Comparison of ENCODE assay signal across 8 cellular contexts in genomic region chr6:79232696-79233462, GRCh38. TPM values are rescaled to one million over a fixed set of nuclear protein-coding genes. Genes with fewer than 3 reads are reported as not detected.
DNase-seq lines count a peak whose midpoint lies in the region; FAIRE-seq and TF ChIP-seq lines count a peak whose summit lies in the region.

No MANE protein-coding gene starts in this region.

- H3K14ac ChIP-seq in H1 (ENCODE audit: insufficient read length): no peak overlapping the region

- TF ChIP-seq CTCF in OCI-LY1 (IDR thresholded peaks at IDR 0.05; ENCODE audit: low read length) (no peak), H1 (IDR thresholded peaks at IDR 0.05; ENCODE audit: control extremely low read depth in 1 of 3, insufficient read depth in 1 of 3, low read depth in 1 of 3, low read length in 3 of 3) (no peak)

- no peak overlapping the region for H2BK15ac ChIP-seq in H1 (ENCODE audit: low read length)

- WGBS in H1 (ENCODE audit: extremely low coverage in 1 of 2, insufficient coverage in 1 of 2, insufficient read length in 1 of 2, insufficient replicate concordance in 2 of 2, low coverage in 1 of 2, low lambda C conversion rate in 2 of 2, missing lambda C conversion rate in 1 of 2), 2 experiments: 92% methylated on average over 6 of the region's 6 CpGs; no CpG with 5 or more reads in 1 of the 2 experiments

- no peaks in the 10 kb centered on the region; the same call in 1 of the 2 replicates for H3K79me1 ChIP-seq in H1 (ENCODE audit: low read depth, low read length)

- no peak overlapping the region for H4K91ac ChIP-seq in H1 (replicated peaks; ENCODE audit: insufficient read length, low read length)

- POLR2A ChIA-PET in CD4-positive, alpha-beta memory T cell (lab: Charles Lee; ENCODE audit: partially characterized antibody): interaction anchor here (0.5 to 4.3 kb wide), 3 partner anchors 156 to 366 kb away, joined by 3 to 26 read pairs (median 3); partner anchors contain the start of genes IRAK1BP1 and PHIP
- POLR2A ChIA-PET in H1 (lab: Charles Lee; ENCODE audit: partially characterized antibody): interaction anchor here (1.4 to 2.2 kb wide), 2 partner anchors 15 to 168 kb away, joined by 3 to 9 read pairs; no protein-coding TSS in a partner anchor

- H3K79me2 ChIP-seq in OCI-LY1 (ENCODE audit: insufficient read depth, low read length) (peaks cover 53% of the 10 kb centered on the region), H1 (ENCODE audit: control insufficient read depth in 1 of 2, insufficient read depth in 2 of 2, low read length in 2 of 2) (peaks cover 5 to 64% of the 10 kb centered on the region in 2 experiments; a peak in 3 of 4 replicates)

- no peaks in the 10 kb centered on the region for H4K20me1 ChIP-seq in OCI-LY1 (ENCODE audit: insufficient read depth, low read length)
- H4K20me1 ChIP-seq in H1 (replicated peaks in 1 of 2; ENCODE audit: control insufficient read depth in 1 of 2, insufficient read depth in 2 of 2, low read length in 2 of 2): peaks cover 6% of the 10 kb centered on the region in 2 experiments

- peaks cover 20% of the 10 kb centered on the region for H3K4me1 ChIP-seq in CD4-positive, alpha-beta memory T cell (ENCODE audit: insufficient read depth, low read length)
- H3K4me1 ChIP-seq in OCI-LY1 (ENCODE audit: insufficient read depth, low read length, severe bottlenecking) (peaks cover 26% of the 10 kb centered on the region), H1 (replicated peaks in 1 of 4; ENCODE audit: control insufficient read depth in 3 of 4, insufficient read depth in 4 of 4, low read length in 3 of 4) (peaks cover 0 to 6% (median 2%) of the 10 kb centered on the region in 4 experiments; a peak in 4 of 7 replicates), neuron (ENCODE audit: insufficient read depth, low read length) (peaks cover 3% of the 10 kb centered on the region)

- H3F3A ChIP-seq in OCI-LY1 (ENCODE audit: insufficient read depth, low read length): no peaks in the 10 kb centered on the region

- H3K56ac ChIP-seq in H1 (replicated peaks; ENCODE audit: insufficient read length, low read depth, low read length): no peak overlapping the region

- peaks cover 2 to 8% of the 10 kb centered on the region in 2 donors for H3K36me3 Mint-ChIP-seq in CD4-positive, alpha-beta memory T cell

- peak overlapping the region in 6 of 7 donors; percentile 10 to 96 (median 90) for H3K27ac Mint-ChIP-seq in CD4-positive, alpha-beta memory T cell

- peak overlapping the region; percentile 92 to 99 (median 98) for H3K4me3 Mint-ChIP-seq in CD4-positive, alpha-beta memory T cell

- H4K8ac ChIP-seq in H1 (ENCODE audit: extremely low read depth, insufficient read depth, low read length): no peak overlapping the region

- H3K4me2 ChIP-seq in OCI-LY1 (ENCODE audit: low read length): peak overlapping the region; percentile 74
- peak overlapping the region; percentile 69 to 80 for H3K4me2 ChIP-seq in H1 (ENCODE audit: insufficient read depth in 1 of 2, low read depth in 2 of 2, low read length in 2 of 2)

- no peak overlapping the region for H3K18ac ChIP-seq in H1 (ENCODE audit: extremely low read depth, low read length)

- H3K9me2 ChIP-seq in OCI-LY1 (ENCODE audit: low read depth, low read length): no peaks in the 10 kb centered on the region

- TF ChIP-seq EP300 in H1 (IDR thresholded peaks at IDR 0.05; ENCODE audit: borderline replicate concordance in 1 of 2, low read depth in 2 of 2, low read length in 2 of 2): no peak

- H2BK120ac ChIP-seq in H1 (replicated peaks; ENCODE audit: low read depth, low read length): no peak overlapping the region

- H3K23me2 ChIP-seq in H1 (ENCODE audit: low read depth, low read length): peaks cover 4% of the 10 kb centered on the region; the same call in 1 of the 2 replicates

- no peaks in the 10 kb centered on the region for H3K9me3 ChIP-seq in CD4-positive, alpha-beta memory T cell (ENCODE audit: control insufficient read depth in 1 of 2, low read length in 2 of 2)
- H3K9me3 ChIP-seq in OCI-LY1 (ENCODE audit: low read length) (peaks cover 5% of the 10 kb centered on the region; the same call in 1 of the 2 replicates), H1 (ENCODE audit: insufficient read depth in 2 of 2, low read depth in 1 of 2, low read length in 1 of 2) (no peaks in the 10 kb centered on the region), neuron (ENCODE audit: low read length) (peaks cover 3% of the 10 kb centered on the region)

- peaks cover 14 to 30% (median 16%) of the 10 kb centered on the region in 4 donors for H3K4me1 Mint-ChIP-seq in CD4-positive, alpha-beta memory T cell

- no peaks in the 10 kb centered on the region for H3K36me3 ChIP-seq in CD4-positive, alpha-beta memory T cell (ENCODE audit: insufficient read depth, low read length)
- H3K36me3 ChIP-seq in OCI-LY1 (ENCODE audit: insufficient read depth, low read length): peaks cover 11% of the 10 kb centered on the region
- peaks cover 0 to 3% (median 0%) of the 10 kb centered on the region in 4 experiments; a peak in 2 of 8 replicates for H3K36me3 ChIP-seq in H1 (ENCODE audit: control insufficient read depth in 2 of 4, insufficient read depth in 4 of 4, low read length in 3 of 4)
- H3K36me3 ChIP-seq in neuron (ENCODE audit: insufficient read depth, low read length): no peaks in the 10 kb centered on the region

- no peak overlapping the region for H2BK5ac ChIP-seq in H1 (ENCODE audit: low read depth, low read length)

- DNase-seq in CD4-positive, alpha-beta memory T cell: no peak
- DNase-seq in H1 (ENCODE audit: low read depth in 1 of 2, low spot score in 2 of 2) (no peak), T1000 (lab: John Stamatoyannopoulos, UW) (no peak), SW 1271 (lab: John Stamatoyannopoulos, UW) (no peak), NCI-H2081 treated with DMSO at 0.1 percent for 48 hours (lab: John Stamatoyannopoulos, UW) (no peak), HK-2 (ENCODE audit: unreplicated experiment) (no peak)

- H3K9ac ChIP-seq in OCI-LY1 (ENCODE audit: low read length): peak overlapping the region; percentile 100
- H3K9ac ChIP-seq in H1 (replicated peaks in 1 of 4; ENCODE audit: extremely low read depth in 1 of 4, low read depth in 3 of 4, low read length in 3 of 4): peak overlapping the region in 2 of 4 experiments; percentile 15 to 78; a peak in 3 of 7 replicates

- H3K4me3 ChIP-seq in CD4-positive, alpha-beta memory T cell (ENCODE audit: low read length in 2 of 2): peak overlapping the region; percentile 77 to 99
- peak overlapping the region; percentile 99 for H3K4me3 ChIP-seq in OCI-LY1 (ENCODE audit: low read depth, low read length, poor library complexity, severe bottlenecking)
- H3K4me3 ChIP-seq in H1 (ENCODE audit: extremely low read depth in 1 of 4, insufficient read depth in 2 of 4, low read depth in 3 of 4, low read length in 4 of 4): peak overlapping the region; percentile 58 to 95 (median 76)
- peak overlapping the region; percentile 93 for H3K4me3 ChIP-seq in neuron (ENCODE audit: low read length)

- intact Hi-C loops in CD4-positive, alpha-beta memory T cell (cut with micrococcal nuclease): loop anchor here (5.0 to 10.0 kb wide), 3 partner anchors 442 to 874 kb away; partner anchors contain the start of genes BCKDHB and ELOVL4

- H3K4ac ChIP-seq in H1 (replicated peaks; ENCODE audit: insufficient read length, low read depth, low read length): no peak overlapping the region

- H2AFZ ChIP-seq in OCI-LY1 (ENCODE audit: low read length): no peak overlapping the region
- H2AFZ ChIP-seq in H1 (ENCODE audit: low read length): no peak overlapping the region
- peak overlapping the region; percentile 91 for H2AFZ ChIP-seq in neuron (ENCODE audit: low read depth, low read length)

- no peak for FAIRE-seq in H1 (lab: Jason Lieb, UNC)

- H3K27me3 Mint-ChIP-seq in CD4-positive, alpha-beta memory T cell: no peaks in the 10 kb centered on the region

- H2BK20ac ChIP-seq in H1 (ENCODE audit: low read length): no peak overlapping the region

- TF ChIP-seq RAD21 in H1 (IDR thresholded peaks at IDR 0.05 in 1 of 2, conservative IDR thresholded peaks at IDR 0.05 in 1 of 2; ENCODE audit: low read depth in 2 of 2, low read length in 2 of 2): no peak

- H2AK5ac ChIP-seq in H1 (ENCODE audit: low read depth, low read length): no peak overlapping the region

- no peaks in the 10 kb centered on the region for H3K27me3 ChIP-seq in CD4-positive, alpha-beta memory T cell (ENCODE audit: insufficient read depth, low read length)
- no peaks in the 10 kb centered on the region for H3K27me3 ChIP-seq in OCI-LY1 (ENCODE audit: insufficient read depth, low read length)
- H3K27me3 ChIP-seq in H1 (replicated peaks in 1 of 4; ENCODE audit: control insufficient read depth in 3 of 4, extremely low read depth in 1 of 4, insufficient read depth in 3 of 4, low read length in 3 of 4): no peaks in the 10 kb centered on the region
- H3K27me3 ChIP-seq in neuron (ENCODE audit: insufficient read depth, low read length): no peaks in the 10 kb centered on the region

- no peaks in the 10 kb centered on the region for H3K9me3 Mint-ChIP-seq in CD4-positive, alpha-beta memory T cell

- no peak overlapping the region for H3K23ac ChIP-seq in H1 (ENCODE audit: insufficient read length)

- no peak for TF ChIP-seq POLR2A in H1 (IDR thresholded peaks at IDR 0.05; ENCODE audit: control extremely low read depth in 1 of 2, low read depth in 2 of 2, low read length in 2 of 2)

- no peak overlapping the region for H4K5ac ChIP-seq in H1 (ENCODE audit: insufficient read length, low read depth, low read length)

- no peak overlapping the region for H3K27ac ChIP-seq in CD4-positive, alpha-beta memory T cell (ENCODE audit: low read depth, low read length)
- no peak overlapping the region for H3K27ac ChIP-seq in OCI-LY1 (ENCODE audit: low read depth, low read length, poor library complexity, severe bottlenecking)
- H3K27ac ChIP-seq in H1 (ENCODE audit: low read depth, low read length): no peak overlapping the region

- CTCF ChIA-PET in CD4-positive, alpha-beta memory T cell (lab: Charles Lee; ENCODE audit: partially characterized antibody): interaction anchor here (1.2 kb wide), 1 partner anchor 155 kb away, joined by 4 read pairs; the partner anchor contains the start of gene PHIP
- CTCF ChIA-PET in H1 (lab: Charles Lee; ENCODE audit: partially characterized antibody): interaction anchor here (0.6 to 1.4 kb wide), 4 partner anchors 9 to 182 kb away, joined by 3 to 5 read pairs (median 4); no protein-coding TSS in a partner anchor

- H2BK12ac ChIP-seq in H1 (ENCODE audit: low read depth, low read length): no peak overlapping the region; the same call in 1 of the 2 replicates

RNA-seq across cellular contexts. Expression of gene HMGN3, which starts 1.6 kb away (rescaled TPM):
- 10 to 100 TPM; 39.4 to 40.5 TPM for total RNA-seq in CD4-positive, alpha-beta memory T cell
- polyA plus RNA-seq in CD4-positive, alpha-beta memory T cell: 10 to 100 TPM; 75.1 to 85.6 TPM
- total RNA-seq in H1 (2021; fragmentation: NEBNext Ultra II Directional; extraction: Animal tissue kit (Norgen Biotek cat#: 25700)): 167 and 174 TPM in 2 replicates
- polyA plus RNA-seq in H1 (2011; rRNA removed): 54.8 and 84.4 TPM in 2 replicates
- 206 TPM for polyA plus RNA-seq in H1 (2011; cell fraction: cytosol; rRNA removed)
- 58.2 TPM for polyA plus RNA-seq in H1 (2011; cell fraction: nucleus; rRNA removed)
- polyA plus RNA-seq in H1 (2012, experiment 1 of 2): 145 to 244 TPM (median 151 TPM) in 4 replicates
- polyA plus RNA-seq in H1 (2012, experiment 2 of 2): 44.7 TPM
- polyA plus RNA-seq in H1 (2013, experiment 1 of 2): 195 TPM
- 201 TPM for polyA plus RNA-seq in H1 (2013, experiment 2 of 2)
- 15.1 and 22.6 TPM in 2 replicates for polyA minus RNA-seq in H1 (2011; rRNA and poly(A)+ RNA removed)
- polyA minus RNA-seq in H1 (2011; cell fraction: cytosol; rRNA and poly(A)+ RNA removed): 36.2 TPM
- 28.1 TPM for polyA minus RNA-seq in H1 (2011; cell fraction: nucleus; rRNA and poly(A)+ RNA removed)
